Comparison of ENCODE assay signal across 22 cellular contexts in genomic region chr22:23547818-23548500, GRCh38. TPM values are rescaled to one million over a fixed set of nuclear protein-coding genes. Genes with fewer than 3 reads are reported as not detected.
DNase-seq lines count a peak whose midpoint lies in the region; ATAC-seq and TF ChIP-seq lines count a peak whose summit lies in the region.
"Had no signal": no experiment of that assay in that cellular context is flagged by ENCODE, and none has a peak within 500 bp of the region (broad histone marks: within the 10 kb centered on the region; RNA-seq: fewer than 3 reads in every experiment).

No MANE protein-coding gene starts in this region.

- H3K4me3 Mint-ChIP-seq in MCF 10A (ENCODE audit: unreplicated experiment) = no peak overlapping the region
- H3K4me3 Mint-ChIP-seq: HFFc6 had no signal

- no peaks in the 10 kb centered on the region for H3K36me3 ChIP-seq in upper lobe of right lung

- no peaks in the 10 kb centered on the region for H3K9me3 Mint-ChIP-seq in MCF 10A (ENCODE audit: unreplicated experiment)

- no peak overlapping the region for H3K4me3 ChIP-seq in upper lobe of right lung

- DNase-seq in HEK293T (ENCODE audit: extremely low spot score) = peak; percentile 5
- DNase-seq in MCF 10A (ENCODE audit: unreplicated experiment) = peak; percentile 30
- peak; percentile 51 for DNase-seq in posterior vena cava (ENCODE audit: low spot score)
- DNase-seq in upper lobe of right lung = peak; percentile 15
- DNase-seq in NCI-H524 treated with DMSO at 0.1 percent for 48 hours (lab: John Stamatoyannopoulos, UW) = no peak
- DNase-seq: ACHN; C1 segment of cervical spinal cord; DMS79 treated with DMSO at 0.1 percent for 48 hours; HFFc6; KBM-7; NCI-H1105 treated with DMSO at 0.1 percent for 48 hours; NCI-H1694; NCI-H748 treated with DMSO at 0.1 percent for 48 hours; NK-92 treated with Interleukin-12 subunit alpha and Interleukin-12 subunit beta, amount 100 ng/mL, for 24 hours; SHP77 treated with DMSO at 0.1 percent for 48 hours had no signal

- no peaks in the 10 kb centered on the region for H3K4me1 Mint-ChIP-seq in MCF 10A (ENCODE audit: insufficient read depth, unreplicated experiment)

- intact Hi-C loops in MCF 10A (cut with micrococcal nuclease) = no loop called here
- intact Hi-C loops in posterior vena cava (cut with DNase I) = loop anchor here (10.0 kb wide), 2 partner anchors 217 to 307 kb away; partner anchors contain the start of genes C22orf15 (in 1 of the 2), CHCHD10 (in 1 of the 2) and SLC2A11 (in 1 of the 2)
- intact Hi-C loops in upper lobe of right lung (cut with DNase I) = no loop called here

- no peaks in the 10 kb centered on the region for H3K27me3 ChIP-seq in upper lobe of right lung

- no peak overlapping the region for H3K27ac Mint-ChIP-seq in MCF 10A (ENCODE audit: low read depth, unreplicated experiment)
- H3K27ac Mint-ChIP-seq: HFFc6 had no signal

- H3K9me3 ChIP-seq in upper lobe of right lung = no peaks in the 10 kb centered on the region

- CTCF ChIA-PET in HEK293T (lab: Yijun Ruan, JAX) = interaction anchor here (1.6 kb wide), 1 partner anchor 43 kb away, joined by 4 read pairs; no protein-coding TSS in a partner anchor
- CTCF ChIA-PET in MCF 10A (lab: Yijun Ruan, JAX) = no interaction called here

- TF ChIP-seq CTCF in MCF 10A (IDR thresholded peaks at IDR 0.05; ENCODE audit: unreplicated experiment) (no peak), upper lobe of right lung (IDR thresholded peaks at IDR 0.05) (no peak)

- H3K4me1 ChIP-seq in upper lobe of right lung = no peaks in the 10 kb centered on the region

- no peaks in the 10 kb centered on the region for H3K36me3 Mint-ChIP-seq in MCF 10A (ENCODE audit: insufficient read depth, unreplicated experiment)

- H3K27me3 Mint-ChIP-seq in MCF 10A (ENCODE audit: insufficient read depth, unreplicated experiment) = no peaks in the 10 kb centered on the region

- POLR2A ChIA-PET in HEK293T (lab: Yijun Ruan, JAX) (no interaction called here), MCF 10A (lab: Yijun Ruan, JAX) (no interaction called here)

- no peak overlapping the region for H3K27ac ChIP-seq in upper lobe of right lung

- no TSS peak for BruUV-seq in MCF 10A (replicated peaks; lab: Mats Ljungman, UMichigan)

- ATAC-seq in upper lobe of right lung = no peak
- no peak for ATAC-seq in HG02678 (IDR thresholded peaks at IDR 0.05; ENCODE audit: unreplicated experiment)
- ATAC-seq in HG02884 (IDR thresholded peaks at IDR 0.05; ENCODE audit: unreplicated experiment) = no peak
- ATAC-seq: HepG2 had no signal

TF ChIP-seq in HEK293T, 16 proteins besides CTCF, POLR2A, EP300 and RAD21:
- TF ChIP-seq FOXM1 (IDR thresholded peaks at IDR 0.05; ENCODE audit: borderline replicate concordance) (no peak), NFRKB (IDR thresholded peaks at IDR 0.05) (no peak), L3MBTL2 (conservative IDR thresholded peaks at IDR 0.05) (no peak), LEF1 (IDR thresholded peaks at IDR 0.05; ENCODE audit: borderline replicate concordance) (no peak), ZNF384 (IDR thresholded peaks at IDR 0.05) (no peak), TARDBP (IDR thresholded peaks at IDR 0.05) (no peak), HDGF (IDR thresholded peaks at IDR 0.05; ENCODE audit: borderline replicate concordance) (no peak)

RNA-seq across cellular contexts. Expression of gene IGLL1, which starts 32.1 kb away (rescaled TPM):
- total RNA-seq in MCF 10A (2022) = not detected in 2 replicates
- total RNA-seq in posterior vena cava = not detected
- total RNA-seq in upper lobe of right lung = not detected
- total RNA-seq: G401, H4, HepG2, HFFc6, NCI-H460, RPMI7951 had no signal

Comparison
In these comparisons a context has a peak if more than half of its experiments do, and no peak if none do; other contexts are left out.
1. intact Hi-C loops: an anchor here in posterior vena cava (10.0 kb wide); none called in MCF 10A and upper lobe of right lung.